In the genomic region with DNA sequence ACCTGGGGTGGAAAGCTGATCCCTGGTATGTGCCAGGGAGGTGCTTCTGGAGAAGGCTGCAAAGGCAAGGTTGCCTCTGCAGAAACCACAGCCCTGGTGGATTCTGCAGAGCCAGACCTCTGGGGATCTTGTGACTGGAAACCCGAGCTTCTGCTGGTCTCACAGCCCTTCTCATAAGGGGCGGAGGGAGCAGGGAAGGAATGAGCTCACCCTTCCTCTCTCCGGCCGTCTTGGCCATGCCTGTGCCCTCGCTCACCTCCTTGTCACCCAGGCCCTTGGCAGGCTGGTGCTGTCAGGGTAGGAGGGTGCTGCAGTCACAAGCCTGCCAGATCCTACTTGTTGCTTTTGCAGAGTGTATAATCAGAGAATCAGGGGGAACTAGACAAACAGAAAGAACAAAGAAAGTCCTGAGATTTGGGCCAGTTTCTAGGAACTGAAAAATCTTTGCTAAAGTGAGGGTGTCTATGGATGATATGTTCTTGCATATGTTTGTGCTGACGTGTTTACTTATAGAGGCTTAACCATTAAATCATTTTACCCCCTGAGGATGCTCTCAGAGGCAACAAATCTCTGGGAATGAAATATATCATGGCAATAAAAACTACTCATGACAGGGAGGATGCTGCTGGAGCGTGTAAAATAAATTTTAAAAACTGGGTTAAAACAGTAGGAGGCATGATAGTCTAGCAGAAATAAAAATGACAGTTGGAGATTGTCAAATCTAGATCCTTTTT, we compare ENCODE assay signal across 11 cellular contexts.
DNase-seq lines count a peak whose midpoint lies in the region; ATAC-seq and TF ChIP-seq lines count a peak whose summit lies in the region.
"Had no signal": no experiment of that assay in that cellular context is flagged by ENCODE, and none has a peak within 500 bp of the region (broad histone marks: within the 10 kb centered on the region; RNA-seq: fewer than 3 reads in every experiment).

No MANE protein-coding gene starts in this region.

- H3K36me3 ChIP-seq in skeletal muscle satellite cell (ENCODE audit: insufficient read depth, low read length), result no peaks in the 10 kb centered on the region
- H3K36me3 ChIP-seq: neutrophil had no signal

- peak overlapping the region; percentile 44 for H3K18ac ChIP-seq in H9 (ENCODE audit: insufficient read length, low read depth, low read length)

- H3K4ac ChIP-seq in H9 (ENCODE audit: low read depth, low read length), result no peak overlapping the region

- DNase-seq in H9 (peak; percentile 72), SK-N-DZ (ENCODE audit: low spot score) (peak; percentile 39), left cardiac atrium (peak; percentile 47), RWPE1 (ENCODE audit: low spot score) (no peak)
- no peak for DNase-seq in activated CD4-positive, alpha-beta T cell treated with anti-CD3 and anti-CD28 coated beads, Interleukin-2, amount 10 ng/mL, durations not matched to agents 24 days and 14 days
- DNase-seq: activated CD4-positive, alpha-beta T cell treated with anti-CD3 and anti-CD28 coated beads, Interleukin-2, amount 50 U/mL, for 1 hour; NCI-H345 had no signal

- no peaks in the 10 kb centered on the region for H4K20me1 ChIP-seq in H9 (ENCODE audit: control insufficient read depth, insufficient read depth, insufficient read length)

- no peak overlapping the region for H2AFZ ChIP-seq in H9 (ENCODE audit: low read length)

- H3K79me2 ChIP-seq in H9 (ENCODE audit: insufficient read depth, low read length), result no peaks in the 10 kb centered on the region

- no peak overlapping the region for H3K23ac ChIP-seq in H9 (ENCODE audit: insufficient read length, low read depth, low read length)

- no peaks in the 10 kb centered on the region for H3K79me1 ChIP-seq in H9 (ENCODE audit: insufficient read depth, low read depth, low read length, poor library complexity, severe bottlenecking)

- H4K91ac ChIP-seq in H9 (ENCODE audit: insufficient read length, low read depth, low read length), result no peak overlapping the region

- H3K4me1 ChIP-seq in H9 (ENCODE audit: insufficient read depth, low read length) (no peaks in the 10 kb centered on the region), skeletal muscle satellite cell (ENCODE audit: control insufficient read depth, insufficient read depth, low read length) (peaks cover 10% of the 10 kb centered on the region)

- no peak overlapping the region for H2BK20ac ChIP-seq in H9 (ENCODE audit: low read depth, low read length, poor library complexity, severe bottlenecking)

- no peak overlapping the region for H3T11ph ChIP-seq in H9 (ENCODE audit: low read length)

- H3K4me3 ChIP-seq in skeletal muscle satellite cell (ENCODE audit: low read length), result no peak overlapping the region

- no peaks in the 10 kb centered on the region for H3K9me3 ChIP-seq in H9 (ENCODE audit: control insufficient read depth, low read depth, low read length)
- no peaks in the 10 kb centered on the region for H3K9me3 ChIP-seq in skeletal muscle satellite cell (replicated peaks; ENCODE audit: low read length)
- H3K9me3 ChIP-seq: neutrophil had no signal

- H3K14ac ChIP-seq in H9 (ENCODE audit: insufficient read depth, low read length), result no peak overlapping the region; the same call in 1 of the 2 replicates

- no peak overlapping the region for H2BK120ac ChIP-seq in H9 (ENCODE audit: low read depth, low read length, poor library complexity, severe bottlenecking)

- TF ChIP-seq CTCF in H9 (conservative IDR thresholded peaks at IDR 0.05) (no peak), RWPE1 (conservative IDR thresholded peaks at IDR 0.05; ENCODE audit: low read depth) (no peak)

- ATAC-seq in left cardiac atrium (peak; percentile 68 to 92), GM18511 (IDR thresholded peaks at IDR 0.05; ENCODE audit: unreplicated experiment) (no peak), HG03135 (IDR thresholded peaks at IDR 0.05; ENCODE audit: unreplicated experiment) (no peak)

- H4K8ac ChIP-seq in H9 (replicated peaks; ENCODE audit: insufficient read length, low read depth, low read length), result no peak overlapping the region

- H3K4me1 Mint-ChIP-seq in H9, result peaks cover 9 to 13% of the 10 kb centered on the region in 2 experiments
- no peaks in the 10 kb centered on the region for H3K4me1 Mint-ChIP-seq in activated CD4-positive, alpha-beta T cell treated with anti-CD3 and anti-CD28 coated beads, Interleukin-2, amount 10 ng/mL, durations not matched to agents 24 days and 14 days

- CTCF ChIA-PET in RWPE1 (lab: Yijun Ruan, JAX), result no interaction called here

- H3K56ac ChIP-seq in H9 (ENCODE audit: insufficient read length, low read depth, low read length), result no peak overlapping the region

- intact Hi-C loops in left cardiac atrium (cut with DNase I), result no loop called here
- intact Hi-C loops in activated CD4-positive, alpha-beta T cell treated with anti-CD3 and anti-CD28 coated beads, Interleukin-2, amount 10 ng/mL, durations not matched to agents 24 days and 14 days (cut with micrococcal nuclease), result no loop called here

- H3K27me3 ChIP-seq in H9 (ENCODE audit: insufficient read depth, low read length), result no peaks in the 10 kb centered on the region
- no peaks in the 10 kb centered on the region for H3K27me3 ChIP-seq in skeletal muscle satellite cell (ENCODE audit: control insufficient read depth, insufficient read depth, low read length)
- H3K27me3 ChIP-seq: neutrophil had no signal

- no peak overlapping the region for H2BK15ac ChIP-seq in H9 (ENCODE audit: low read depth, low read length)

- no CpG with 5 or more reads among the region's 7 CpGs for WGBS in H9 (ENCODE audit: extremely low coverage, insufficient read length, low lambda C conversion rate)

- H3K4me2 ChIP-seq in H9 (ENCODE audit: insufficient read depth, insufficient read length, low read length) (no peak overlapping the region), skeletal muscle satellite cell (ENCODE audit: low read length) (peak overlapping the region; percentile 40)

- no peak overlapping the region for H2BK5ac ChIP-seq in H9 (ENCODE audit: insufficient read length, low read length)

- no peak overlapping the region for H4K5ac ChIP-seq in H9 (ENCODE audit: insufficient read length, low read depth, low read length)

- POLR2A ChIA-PET in RWPE1 (lab: Yijun Ruan, JAX; ENCODE audit: low non-redundant PET), result no interaction called here

- H3K27ac Mint-ChIP-seq in H9, result no peak overlapping the region; a peak in 1 of 7 replicates
- H3K27ac Mint-ChIP-seq in activated CD4-positive, alpha-beta T cell treated with anti-CD3 and anti-CD28 coated beads, Interleukin-2, amount 10 ng/mL, durations not matched to agents 24 days and 14 days, result no peak overlapping the region

- no peak overlapping the region for H3K9ac ChIP-seq in H9 (ENCODE audit: extremely low read depth, insufficient read length, low read length)
- H3K9ac ChIP-seq in skeletal muscle satellite cell (ENCODE audit: low read depth, low read length), result no peak overlapping the region

- no peaks in the 10 kb centered on the region for H3K23me2 ChIP-seq in H9 (ENCODE audit: insufficient read length, low read depth, low read length, poor library complexity, severe bottlenecking)

- H3K27me3 Mint-ChIP-seq in H9 (ENCODE audit: low read depth), result no peaks in the 10 kb centered on the region
- no peaks in the 10 kb centered on the region for H3K27me3 Mint-ChIP-seq in activated CD4-positive, alpha-beta T cell treated with anti-CD3 and anti-CD28 coated beads, Interleukin-2, amount 10 ng/mL, durations not matched to agents 24 days and 14 days

- H3K27ac ChIP-seq in H9 (ENCODE audit: insufficient read length, low read depth, low read length), result no peak overlapping the region
- no peak overlapping the region for H3K27ac ChIP-seq in RWPE1
- H3K27ac ChIP-seq: neutrophil had no signal

- H2AK5ac ChIP-seq in H9 (ENCODE audit: insufficient read length, low read length), result no peak overlapping the region

- H3K36me3 Mint-ChIP-seq in H9 (ENCODE audit: insufficient read depth in 1 of 3, low read depth in 3 of 3), result no peaks in the 10 kb centered on the region
- no peaks in the 10 kb centered on the region for H3K36me3 Mint-ChIP-seq in activated CD4-positive, alpha-beta T cell treated with anti-CD3 and anti-CD28 coated beads, Interleukin-2, amount 10 ng/mL, durations not matched to agents 24 days and 14 days (ENCODE audit: low read depth)

- H2BK12ac ChIP-seq in H9 (ENCODE audit: insufficient read length, low read depth, low read length), result no peak overlapping the region

- H3K4me3 Mint-ChIP-seq in H9, result no peak overlapping the region
- H3K4me3 Mint-ChIP-seq in activated CD4-positive, alpha-beta T cell treated with anti-CD3 and anti-CD28 coated beads, Interleukin-2, amount 10 ng/mL, durations not matched to agents 24 days and 14 days, result no peak overlapping the region

- H3K9me3 Mint-ChIP-seq in H9, result peaks cover 0 to 3% of the 10 kb centered on the region in 2 experiments; a peak in 2 of 5 replicates
- no peaks in the 10 kb centered on the region for H3K9me3 Mint-ChIP-seq in activated CD4-positive, alpha-beta T cell treated with anti-CD3 and anti-CD28 coated beads, Interleukin-2, amount 10 ng/mL, durations not matched to agents 24 days and 14 days

Comparison
In these comparisons a context has a peak if more than half of its experiments do, and no peak if none do; other contexts are left out.
1. DNase-seq: peak in H9 (single experiment), SK-N-DZ (single experiment) and left cardiac atrium (single experiment); none in RWPE1 (single experiment) and activated CD4-positive, alpha-beta T cell treated with anti-CD3 and anti-CD28 coated beads, Interleukin-2, amount 10 ng/mL, durations not matched to agents 24 days and 14 days (single experiment).
2. ATAC-seq: peak in left cardiac atrium (2 of 2); none in GM18511 (single experiment) and HG03135 (single experiment).